ENCODE assay signal across 11 cellular contexts in the genomic region with DNA sequence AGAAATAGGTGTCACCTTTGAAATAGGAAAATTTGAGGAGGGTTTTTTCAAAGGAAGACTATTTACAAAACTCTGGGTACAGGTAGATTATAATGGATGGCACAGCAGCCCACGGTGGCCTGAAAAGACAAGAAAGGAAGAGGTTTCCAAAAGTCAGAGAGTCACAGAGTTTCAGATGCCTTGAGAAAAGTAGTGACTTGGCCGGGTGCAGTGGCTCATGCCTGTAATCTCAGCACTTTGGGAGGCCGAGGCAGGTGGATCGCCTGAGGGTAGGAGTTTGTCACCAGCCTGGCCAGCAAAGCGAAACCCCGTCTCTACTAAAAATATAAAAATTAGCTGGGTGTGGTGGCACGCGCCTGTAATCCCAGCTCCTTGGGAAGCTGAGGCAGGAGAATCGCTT. TPM values are rescaled to one million over a fixed set of nuclear protein-coding genes. Genes with fewer than 3 reads are reported as not detected.
"Had no signal": no experiment of that assay in that cellular context is flagged by ENCODE, and none has a peak within 500 bp of the region (broad histone marks: within the 10 kb centered on the region; RNA-seq: fewer than 3 reads in every experiment).

No MANE protein-coding gene starts in this region.

- H3K27ac Mint-ChIP-seq: IgD-negative memory B cell had no signal

- ATAC-seq: HCT116 had no signal

- H3K27me3 Mint-ChIP-seq: IgD-negative memory B cell had no signal

- H3K9ac ChIP-seq: KMS-11 had no signal

- H3K4me3 ChIP-seq: HAP-1 had no signal

- H3K9me3 ChIP-seq: HAP-1 had no signal

- H3K4me2 ChIP-seq: KMS-11 had no signal

- H3K36me3 ChIP-seq: HAP-1 had no signal

- DNase-seq: GOT3, H7, HFFc6, KBM-7 had no signal

- H3K36me3 Mint-ChIP-seq: IgD-negative memory B cell had no signal

- FAIRE-seq: HTR-8/SVneo had no signal

- H3K4me3 Mint-ChIP-seq: IgD-negative memory B cell had no signal

- H3K9me3 Mint-ChIP-seq: HFFc6, IgD-negative memory B cell had no signal

- H3K27ac ChIP-seq: KMS-11 had no signal

RNA-seq across cellular contexts. Expression of gene OSTN, which starts 35.2 kb away (rescaled TPM):
- total RNA-seq: H4, H7, HT-29 had no signal
- polyA plus RNA-seq: IgD-negative memory B cell had no signal
